In genomic region chr2:40448476-40449079, GRCh38 we compare ENCODE assay signal across 8 cellular contexts. TPM values are rescaled to one million over a fixed set of nuclear protein-coding genes. Genes with fewer than 3 reads are reported as not detected.
A peak's percentile ranks its signal among the peaks of the same experiment; 100 is the strongest.
DNase-seq lines count a peak whose midpoint lies in the region; TF ChIP-seq lines count a peak whose summit lies in the region.

No MANE protein-coding gene starts in this region.

- H2AFZ ChIP-seq in fibroblast of lung (ENCODE audit: low read length) = no peak overlapping the region

- no peak overlapping the region for H3K4me2 ChIP-seq in fibroblast of lung (ENCODE audit: extremely low read depth, insufficient read depth, low read length)

- peak; percentile 45 for DNase-seq in CD1c-positive myeloid dendritic cell (ENCODE audit: extremely low spot score)
- peak; percentile 75 for DNase-seq in NCI-H82 treated with DMSO at 0.1 percent for 48 hours (lab: John Stamatoyannopoulos, UW; ENCODE audit: unreplicated experiment)
- DNase-seq in fibroblast of lung (ENCODE audit: low read depth in 2 of 2) = peak; percentile 42 to 54
- peak; percentile 13 for DNase-seq in stromal cell of bone marrow (ENCODE audit: low read depth)
- DNase-seq in ovary = no peak
- no peak for DNase-seq in GM19240 (ENCODE audit: insufficient read length, low spot score)
- DNase-seq in activated naive CD4-positive, alpha-beta T cell treated with anti-CD3 and anti-CD28 coated beads, Interleukin-2, amount 50 U/mL, for 16 hours = no peak

- no peaks in the 10 kb centered on the region for H3K9me3 ChIP-seq in HEK293 (ENCODE audit: control insufficient read depth, insufficient read depth, low read depth, low read length)
- H3K9me3 ChIP-seq in fibroblast of lung (ENCODE audit: control insufficient read depth, insufficient read depth, low read depth, low read length) = no peaks in the 10 kb centered on the region
- H3K9me3 ChIP-seq in ovary = no peaks in the 10 kb centered on the region

- POLR2A ChIA-PET in HEK293 (lab: Yijun Ruan, JAX) = no interaction called here

- H3K4me3 ChIP-seq in HEK293 (ENCODE audit: low read depth, low read length) (no peak overlapping the region), fibroblast of lung (replicated peaks in 1 of 4; ENCODE audit: control extremely low read depth in 1 of 4, insufficient read depth in 1 of 4, low read depth in 3 of 4, low read length in 4 of 4) (peak overlapping the region in 1 of 4 experiments; percentile 30), ovary (no peak overlapping the region)

- TF ChIP-seq CTCF in HEK293 (tag by site-specific recombination; IDR thresholded peaks at IDR 0.05) = no peak
- TF ChIP-seq CTCF in fibroblast of lung (conservative IDR thresholded peaks at IDR 0.05 in 1 of 2, IDR thresholded peaks at IDR 0.05 in 1 of 2; ENCODE audit: low read depth in 1 of 2, low read length in 2 of 2) = peak; percentile 67 to 76
- TF ChIP-seq CTCF in ovary (IDR thresholded peaks at IDR 0.05) = no peak

- no peak overlapping the region for H3K9ac ChIP-seq in fibroblast of lung (ENCODE audit: insufficient read depth, low read length)

- no peaks in the 10 kb centered on the region for H3K4me1 ChIP-seq in HEK293 (ENCODE audit: control insufficient read depth, insufficient read depth, low read length)
- H3K4me1 ChIP-seq in fibroblast of lung (ENCODE audit: control insufficient read depth, extremely low read depth, insufficient read depth, low read length) = no peaks in the 10 kb centered on the region
- H3K4me1 ChIP-seq in ovary (ENCODE audit: insufficient read depth) = peaks cover 4% of the 10 kb centered on the region

- no peak overlapping the region for H3K27ac ChIP-seq in HEK293 (ENCODE audit: extremely low read depth, low read depth, low read length)
- H3K27ac ChIP-seq in fibroblast of lung (ENCODE audit: insufficient read depth, low read length) = no peak overlapping the region
- H3K27ac ChIP-seq in ovary = no peak overlapping the region

- WGBS in ovary, 3 donors = 52 to 55% (median 53%) methylated on average over 3 of the region's 3 CpGs

- no peaks in the 10 kb centered on the region for H3K36me3 ChIP-seq in HEK293 (ENCODE audit: control insufficient read depth in 2 of 2, insufficient read depth in 1 of 2, low read length in 2 of 2)
- no peaks in the 10 kb centered on the region for H3K36me3 ChIP-seq in fibroblast of lung (ENCODE audit: control insufficient read depth, insufficient read depth, low read length)
- no peaks in the 10 kb centered on the region for H3K36me3 ChIP-seq in ovary

- H4K20me1 ChIP-seq in fibroblast of lung (ENCODE audit: control insufficient read depth, extremely low read depth, insufficient read depth, low read length) = no peaks in the 10 kb centered on the region

- CTCF ChIA-PET in HEK293 (lab: Yijun Ruan, JAX) = interaction anchor here (0.6 to 1.2 kb wide), 10 partner anchors 10 to 1659 kb away, joined by 3 to 6 read pairs (median 3); no protein-coding TSS in a partner anchor

- no peak for TF ChIP-seq POLR2A in ovary (IDR thresholded peaks at IDR 0.05)

- no peak for TF ChIP-seq EP300 in ovary (IDR thresholded peaks at IDR 0.05)

- H3K79me2 ChIP-seq in fibroblast of lung (ENCODE audit: control insufficient read depth, insufficient read depth, low read length) = peaks cover 18% of the 10 kb centered on the region

- intact Hi-C loops in ovary (cut with DNase I) = no loop called here

- H3K27me3 ChIP-seq in fibroblast of lung (ENCODE audit: control insufficient read depth, insufficient read depth, low read length) (no peaks in the 10 kb centered on the region), ovary (no peaks in the 10 kb centered on the region)

TF ChIP-seq in HEK293, 187 proteins besides CTCF, POLR2A, EP300 and RAD21:
- TF ChIP-seq, protein P1, sequence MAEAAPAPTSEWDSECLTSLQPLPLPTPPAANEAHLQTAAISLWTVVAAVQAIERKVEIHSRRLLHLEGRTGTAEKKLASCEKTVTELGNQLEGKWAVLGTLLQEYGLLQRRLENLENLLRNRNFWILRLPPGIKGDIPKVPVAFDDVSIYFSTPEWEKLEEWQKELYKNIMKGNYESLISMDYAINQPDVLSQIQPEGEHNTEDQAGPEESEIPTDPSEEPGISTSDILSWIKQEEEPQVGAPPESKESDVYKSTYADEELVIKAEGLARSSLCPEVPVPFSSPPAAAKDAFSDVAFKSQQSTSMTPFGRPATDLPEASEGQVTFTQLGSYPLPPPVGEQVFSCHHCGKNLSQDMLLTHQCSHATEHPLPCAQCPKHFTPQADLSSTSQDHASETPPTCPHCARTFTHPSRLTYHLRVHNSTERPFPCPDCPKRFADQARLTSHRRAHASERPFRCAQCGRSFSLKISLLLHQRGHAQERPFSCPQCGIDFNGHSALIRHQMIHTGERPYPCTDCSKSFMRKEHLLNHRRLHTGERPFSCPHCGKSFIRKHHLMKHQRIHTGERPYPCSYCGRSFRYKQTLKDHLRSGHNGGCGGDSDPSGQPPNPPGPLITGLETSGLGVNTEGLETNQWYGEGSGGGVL (tag by site-specific recombination; IDR thresholded peaks at IDR 0.05) = no peak
- TF ChIP-seq ZBTB17 (tag by site-specific recombination; IDR thresholded peaks at IDR 0.05) = peak; percentile 55; the same call in 1 of the 2 replicates

RNA-seq across cellular contexts. Expression of gene SLC8A1, which starts 3.3 kb away (rescaled TPM):
- total RNA-seq in fibroblast of lung (74.0 and 109 TPM in 2 replicates), ovary (10 to 100 TPM in 2 of 7 donors, 1 to 10 TPM in 5; 1.7 to 19.7 (median 7.7) TPM)
- polyA plus RNA-seq in fibroblast of lung (16.0 and 17.4 TPM in 2 replicates), ovary (10 to 100 TPM in 1 of 2 donors, 1 to 10 TPM in 1; 1.3 to 17.5 TPM)
- 10.2 and 11.3 TPM in 2 replicates for polyA plus RNA-seq in fibroblast of lung (2012)
- polyA minus RNA-seq in fibroblast of lung (ENCODE audit: low replicate concordance) = 16.0 and 19.7 TPM in 2 replicates

Comparison
In these comparisons a context has a peak if more than half of its experiments do, and no peak if none do; other contexts are left out.
1. DNase-seq: peak in CD1c-positive myeloid dendritic cell (single experiment), NCI-H82 treated with DMSO at 0.1 percent for 48 hours (single experiment), fibroblast of lung (2 of 2) and stromal cell of bone marrow (single experiment); none in ovary (0 of 5), GM19240 (single experiment) and activated naive CD4-positive, alpha-beta T cell treated with anti-CD3 and anti-CD28 coated beads, Interleukin-2, amount 50 U/mL, for 16 hours (single experiment).
2. CTCF ChIP-seq: peak in fibroblast of lung (2 of 2); none in HEK293 (single experiment) and ovary (0 of 3).